Comparison of ENCODE assay signal across 22 cellular contexts in genomic region chr13:39349391-39349790, GRCh38.
"Had no signal": no experiment of that assay in that cellular context is flagged by ENCODE, and none has a peak within 500 bp of the region (broad histone marks: within the 10 kb centered on the region; RNA-seq: fewer than 3 reads in every experiment).

No MANE protein-coding gene starts in this region.

- ATAC-seq: activated T-cell treated with anti-CD3 and anti-CD28 coated beads, Interleukin-2, amount 50 U/mL, for 4 hours; left lung; mucosa of descending colon; T-helper 17 cell; upper lobe of right lung had no signal

- H3K9me3 ChIP-seq: left lung, mucosa of descending colon, upper lobe of right lung had no signal

- H3K4me1 Mint-ChIP-seq: memory B cell, naive B cell had no signal

- H3K36me3 Mint-ChIP-seq: memory B cell, naive B cell had no signal

- H3K4me3 ChIP-seq: left lung, mucosa of descending colon, upper lobe of right lung had no signal

- DNase-seq: activated CD4-positive, alpha-beta T cell treated with anti-CD3 and anti-CD28 coated beads, Interleukin-2, amount 50 U/mL, for 1 hour; activated CD4-positive, CD25-positive, alpha-beta regulatory T cell treated with anti-CD3 and anti-CD28 coated beads, Interleukin-2, amount 50 U/mL, for 72 hours; activated CD8-positive, alpha-beta memory T cell treated with anti-CD3 and anti-CD28 coated beads, Interleukin-2, amount 50 U/mL, for 4 hours; activated naive CD4-positive, alpha-beta T cell treated with anti-CD3 and anti-CD28 coated beads, Interleukin-2, amount 50 U/mL, for 16 hours; activated T-cell treated with anti-CD3 and anti-CD28 coated beads, Interleukin-2, amount 50 U/mL, for 4 hours; aorta; dermis blood vessel endothelial cell; effector memory CD4-positive, alpha-beta T cell; glutamatergic neuron; kidney; left lung; mucosa of descending colon; naive B cell; posterior cingulate gyrus; stimulated activated CD4-positive, alpha-beta T cell treated with anti-CD3 and anti-CD28 coated beads, Interleukin-12 subunit alpha, Interleukin-12 subunit beta, amount 100 ng/mL, for 4 hours; stimulated activated CD4-positive, alpha-beta T cell treated with anti-CD3 and anti-CD28 coated beads, Interleukin-1b, Interleukin-23, amount 100 ng/mL, for 48 hours; stimulated activated CD8-positive, alpha-beta memory T cell treated with anti-CD3 and anti-CD28 coated beads, Interleukin-4, amount 100 ng/mL, for 48 hours; stimulated activated naive CD4-positive, alpha-beta T cell; T-helper 17 cell; upper lobe of right lung had no signal

- H3K27me3 ChIP-seq: left lung, upper lobe of right lung had no signal

- H3K36me3 ChIP-seq: left lung, upper lobe of right lung had no signal

- H3K27ac Mint-ChIP-seq: memory B cell, T-helper 17 cell had no signal

- H3K27ac ChIP-seq: left lung, upper lobe of right lung, VCaP had no signal

- H3K4me3 Mint-ChIP-seq: activated T-cell treated with anti-CD3 and anti-CD28 coated beads, Interleukin-2, amount 50 U/mL, for 4 hours; memory B cell; naive B cell; T-helper 17 cell had no signal

- H3K4me1 ChIP-seq: left lung had no signal

- H3K27me3 Mint-ChIP-seq: naive B cell had no signal

- H3K9me3 Mint-ChIP-seq: activated T-cell treated with anti-CD3 and anti-CD28 coated beads, Interleukin-2, amount 50 U/mL, for 4 hours; memory B cell; naive B cell had no signal
